1 cellular context compared by ENCODE assay signal in genomic region chr3:38022301-38022700, GRCh38.
TF ChIP-seq lines count a peak whose summit lies in the region.

No MANE protein-coding gene starts in this region.

TF ChIP-seq in K562, 482 proteins besides CTCF, POLR2A, EP300 and RAD21:
- peak; percentile 44 for TF ChIP-seq CBFA2T3 (IDR thresholded peaks at IDR 0.05)
- TF ChIP-seq TCF3 (CRISPR knock-in tag; IDR thresholded peaks at IDR 0.05) = no peak
- TF ChIP-seq CBFA2T2 (conservative IDR thresholded peaks at IDR 0.05) = peak; percentile 31; the same call in 1 of the 2 replicates
TF ChIP-seq in K562: peak in this region for 2.
